8 cellular contexts compared by ENCODE assay signal in the genomic region with DNA sequence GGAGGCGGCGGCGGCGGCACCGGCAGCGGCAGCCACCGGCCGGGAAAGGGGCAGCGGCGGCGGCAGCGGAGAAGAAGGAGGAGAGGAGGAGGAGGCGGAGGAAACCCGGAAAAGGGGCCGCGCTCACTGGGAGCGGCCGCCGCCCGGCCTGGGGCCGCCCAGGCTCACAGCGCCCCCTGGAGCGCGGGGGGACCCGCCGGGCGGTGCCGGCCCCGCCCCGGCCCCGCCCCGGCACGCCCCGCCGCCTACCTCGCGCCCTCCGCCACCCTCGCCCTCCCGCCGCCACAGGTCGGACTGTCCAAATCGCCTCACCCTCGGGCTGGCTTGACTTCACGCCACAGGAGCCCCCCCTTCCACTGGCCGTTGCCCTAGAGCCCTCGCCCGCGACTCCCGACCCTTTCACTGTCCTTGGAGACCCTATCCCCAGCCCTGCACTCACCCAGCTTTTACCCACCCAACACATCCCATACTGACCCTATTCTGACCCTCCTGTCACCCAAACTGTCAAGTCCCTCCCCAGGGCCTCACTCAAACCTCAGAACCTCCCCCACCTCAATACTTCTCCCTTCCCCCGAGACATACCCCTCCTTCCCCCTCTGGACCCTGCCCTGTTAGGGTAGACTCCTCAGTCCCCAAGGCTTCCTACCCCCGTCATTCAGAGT. TPM values are rescaled to one million over a fixed set of nuclear protein-coding genes. Genes with fewer than 3 reads are reported as not detected.
DNase-seq lines count a peak whose midpoint lies in the region; ATAC-seq and TF ChIP-seq lines count a peak whose summit lies in the region.

TSS of gene CSNK2A2 (minus strand) at position 85 of the 662 bp plus-strand sequence. CDS start 370 bp downstream, outside the sequence.

- peaks cover 44% of the 10 kb centered on the region for H3K79me2 ChIP-seq in neural progenitor cell (ENCODE audit: low read depth)

- peak; percentile 86 for TF ChIP-seq CTCF in RWPE2 (IDR thresholded peaks at IDR 0.05; ENCODE audit: poor library complexity, severe bottlenecking)
- no peak for TF ChIP-seq CTCF in fibroblast of villous mesenchyme (IDR thresholded peaks at IDR 0.05; ENCODE audit: insufficient read depth, low read depth, low read length)
- TF ChIP-seq CTCF in neural progenitor cell (IDR thresholded peaks at IDR 0.05), result no peak

- peaks cover 2% of the 10 kb centered on the region for H3F3A ChIP-seq in neural progenitor cell (ENCODE audit: low read depth)

- H3K4me2 ChIP-seq in neural progenitor cell, result peak within 1 kb of the TSS; percentile 90

- ATAC-seq in GM21447 (IDR thresholded peaks at IDR 0.05; ENCODE audit: unreplicated experiment) (peak; percentile 77), RWPE2 (ENCODE audit: low read depth) (peak; percentile 93)

- H3K4me3 ChIP-seq in RWPE2 (ENCODE audit: severe bottlenecking), result peak within 1 kb of the TSS; percentile 63
- peak within 1 kb of the TSS; percentile 88 for H3K4me3 ChIP-seq in fibroblast of villous mesenchyme (ENCODE audit: low read depth, low read length)
- peak within 1 kb of the TSS; percentile 63 for H3K4me3 ChIP-seq in neural progenitor cell
- H3K4me3 ChIP-seq in stomach smooth muscle (ENCODE audit: low read length in 2 of 2), result peak within 1 kb of the TSS; percentile 78 to 89

- H3K4me1 ChIP-seq in RWPE2 (ENCODE audit: insufficient read depth, poor library complexity, severe bottlenecking) (no peaks in the 10 kb centered on the region), neural progenitor cell (peaks cover 16% of the 10 kb centered on the region), stomach smooth muscle (ENCODE audit: control insufficient read depth, insufficient read depth, low read length) (peaks cover 15% of the 10 kb centered on the region)

- peaks cover 15% of the 10 kb centered on the region for H3K4me1 Mint-ChIP-seq in neural progenitor cell

- peak within 1 kb of the TSS; percentile 47 for H3K9ac ChIP-seq in neural progenitor cell
- peak within 1 kb of the TSS; percentile 74 to 90 for H3K9ac ChIP-seq in stomach smooth muscle (ENCODE audit: low read length in 2 of 2)

- H3K27me3 ChIP-seq in RWPE2 (ENCODE audit: insufficient read depth, poor library complexity, severe bottlenecking) (no peaks in the 10 kb centered on the region), neural progenitor cell (peaks cover 10% of the 10 kb centered on the region), stomach smooth muscle (ENCODE audit: control insufficient read depth in 1 of 2, insufficient read depth in 2 of 2, low read length in 2 of 2) (peaks cover 0 to 4% of the 10 kb centered on the region in 2 donors)

- peaks cover 28% of the 10 kb centered on the region for H4K20me1 ChIP-seq in neural progenitor cell (ENCODE audit: low read depth)

- H3K27ac Mint-ChIP-seq in neural progenitor cell, result peak within 1 kb of the TSS; percentile 74

- peaks cover 2% of the 10 kb centered on the region for H3K27me3 Mint-ChIP-seq in neural progenitor cell (ENCODE audit: insufficient read depth, low read depth)

- H3K9me3 Mint-ChIP-seq in neural progenitor cell, result no peaks in the 10 kb centered on the region

- DNase-seq in DMS 273 treated with DMSO at 0.1 percent for 48 hours (lab: John Stamatoyannopoulos, UW) (peak; percentile 32), HuH-7 (ENCODE audit: low spot score) (peak; percentile 72), RWPE2 (ENCODE audit: low spot score) (peak; percentile 72), activated gamma-delta T cell (lab: John Stamatoyannopoulos, UW) (peak; percentile 48), fibroblast of villous mesenchyme (ENCODE audit: low read depth) (peak; percentile 66), neural progenitor cell (ENCODE audit: low spot score) (peak; percentile 83)

- H3K9me3 ChIP-seq in RWPE2 (ENCODE audit: severe bottlenecking) (no peaks in the 10 kb centered on the region), neural progenitor cell (ENCODE audit: low read depth) (no peaks in the 10 kb centered on the region), stomach smooth muscle (ENCODE audit: control insufficient read depth in 2 of 2, low read length in 2 of 2) (no peaks in the 10 kb centered on the region)

- H2AFZ ChIP-seq in neural progenitor cell (replicated peaks), result peak within 1 kb of the TSS; percentile 91

- no peak within 1 kb of the TSS for H3K27ac ChIP-seq in RWPE2 (ENCODE audit: poor library complexity, severe bottlenecking)
- H3K27ac ChIP-seq in neural progenitor cell, result no peak within 1 kb of the TSS
- H3K27ac ChIP-seq in stomach smooth muscle (ENCODE audit: low read length), result no peak within 1 kb of the TSS

- H3K4me3 Mint-ChIP-seq in neural progenitor cell, result peak within 1 kb of the TSS; percentile 90

- peaks cover 8% of the 10 kb centered on the region for H3K36me3 Mint-ChIP-seq in neural progenitor cell

- peaks cover 35% of the 10 kb centered on the region for H3K36me3 ChIP-seq in RWPE2 (ENCODE audit: low read depth)
- H3K36me3 ChIP-seq in neural progenitor cell, result peaks cover 23% of the 10 kb centered on the region
- peaks cover 5 to 6% of the 10 kb centered on the region in 2 donors for H3K36me3 ChIP-seq in stomach smooth muscle (ENCODE audit: control insufficient read depth in 2 of 2, insufficient read depth in 2 of 2, low read length in 2 of 2)

RNA-seq across cellular contexts. Expression of gene CSNK2A2, which starts in this region (rescaled TPM):
- 24.8 and 26.8 TPM in 2 replicates for total RNA-seq in fibroblast of villous mesenchyme
- total RNA-seq in neural progenitor cell (ENCODE audit: low replicate concordance), result 69.7 and 81.6 TPM in 2 replicates

Comparison
In these comparisons a context has a peak if more than half of its experiments do, and no peak if none do; other contexts are left out.
1. DNase-seq: peak in every context shown above with its lines; median percentile 83 in neural progenitor cell; 72 in HuH-7; 72 in RWPE2; 66 in fibroblast of villous mesenchyme; 48 in activated gamma-delta T cell; 32 in DMS 273 treated with DMSO at 0.1 percent for 48 hours.